In genomic region chr7:92730808-92731207, GRCh38 we compare ENCODE assay signal across 16 cellular contexts.
DNase-seq lines count a peak whose midpoint lies in the region; TF ChIP-seq lines count a peak whose summit lies in the region.
"Had no signal": no experiment of that assay in that cellular context is flagged by ENCODE, and none has a peak within 500 bp of the region (broad histone marks: within the 10 kb centered on the region; RNA-seq: fewer than 3 reads in every experiment).

No MANE protein-coding gene starts in this region.

- H3K27ac ChIP-seq in ACC112 (ENCODE audit: low read depth, low read length) (peak overlapping the region; percentile 79), mammary epithelial cell (ENCODE audit: insufficient read depth, low read depth, low read length) (peak overlapping the region; percentile 19)
- H3K27ac ChIP-seq: right atrium auricular region, tibial artery had no signal

- no peak overlapping the region for H2AFZ ChIP-seq in ACC112 (ENCODE audit: low read length, unreplicated experiment)
- no peak overlapping the region for H2AFZ ChIP-seq in mammary epithelial cell (ENCODE audit: low read depth, low read length)

- peaks cover 38% of the 10 kb centered on the region for H3K4me1 Mint-ChIP-seq in CD14-positive monocyte

- in situ Hi-C loops in mammary epithelial cell (cut with MboI; ENCODE audit: low sequenced_read_pairs in 2 of 2) = no loop called here

- H3K36me3 Mint-ChIP-seq in CD14-positive monocyte = peaks cover 0 to 5% of the 10 kb centered on the region in 2 donors

- H4K20me1 ChIP-seq in mammary epithelial cell (ENCODE audit: insufficient read depth, low read length) = no peaks in the 10 kb centered on the region

- H3K4me1 ChIP-seq in ACC112 (ENCODE audit: control insufficient read depth, insufficient read depth, low read length, unreplicated experiment) (peaks cover 55% of the 10 kb centered on the region), mammary epithelial cell (ENCODE audit: insufficient read depth, low read length) (peaks cover 25% of the 10 kb centered on the region)

- no peak overlapping the region for H3K4me2 ChIP-seq in mammary epithelial cell (ENCODE audit: insufficient read depth, low read depth, low read length)

- peaks cover 0 to 2% (median 0%) of the 10 kb centered on the region in 3 donors for H3K27me3 Mint-ChIP-seq in CD14-positive monocyte (ENCODE audit: low read depth in 3 of 3)

- CTCF ChIA-PET in mammary epithelial cell (lab: Charles Lee; ENCODE audit: low non-redundant PET) = interaction anchor here (0.6 kb wide), 1 partner anchor 38 kb away, joined by 5 read pairs; no protein-coding TSS in a partner anchor

- dilution Hi-C loops in mammary epithelial cell (cut with HindIII; ENCODE audit: low sequenced_read_pairs) = no loop called here

- TF ChIP-seq CTCF in CD14-positive monocyte (IDR thresholded peaks at IDR 0.05) (no peak), mammary epithelial cell (conservative IDR thresholded peaks at IDR 0.05 in 1 of 2, IDR thresholded peaks at IDR 0.05 in 1 of 2; ENCODE audit: extremely low read depth in 1 of 2, insufficient read depth in 1 of 2, low read depth in 1 of 2, low read length in 2 of 2) (no peak)

- no TSS peak for BruUV-seq in mammary epithelial cell (replicated peaks; lab: Mats Ljungman, UMichigan)

- no peak overlapping the region for H3K9ac ChIP-seq in mammary epithelial cell (ENCODE audit: insufficient read depth, low read length)

- H3K79me2 ChIP-seq in ACC112 (ENCODE audit: control insufficient read depth, insufficient read depth, low read length, unreplicated experiment) (peaks cover 77% of the 10 kb centered on the region), mammary epithelial cell (ENCODE audit: insufficient read depth, low read length) (peaks cover 92% of the 10 kb centered on the region)

- H3K27ac Mint-ChIP-seq in CD14-positive monocyte = peak overlapping the region in 5 of 7 donors; percentile 73 to 95 (median 89)

- no peak overlapping the region for H3K4me3 Mint-ChIP-seq in CD14-positive monocyte

- H3K9me3 Mint-ChIP-seq in CD14-positive monocyte = peaks cover 0 to 2% (median 0%) of the 10 kb centered on the region in 7 donors

- no peaks in the 10 kb centered on the region for H3K27me3 ChIP-seq in ACC112 (ENCODE audit: insufficient read depth, low read length)
- H3K27me3 ChIP-seq in mammary epithelial cell (ENCODE audit: insufficient read depth, low read length) = no peaks in the 10 kb centered on the region
- H3K27me3 ChIP-seq: right atrium auricular region, tibial artery had no signal

- H3K9me3 ChIP-seq in mammary epithelial cell (replicated peaks; ENCODE audit: insufficient read depth, low read length) = no peaks in the 10 kb centered on the region
- H3K9me3 ChIP-seq: right atrium auricular region, tibial artery had no signal

- H3K36me3 ChIP-seq in ACC112 (ENCODE audit: insufficient read depth, low read length) (no peaks in the 10 kb centered on the region), mammary epithelial cell (ENCODE audit: insufficient read depth, low read length) (peaks cover 3% of the 10 kb centered on the region)
- H3K36me3 ChIP-seq: right atrium auricular region, tibial artery had no signal

- no peak for DNase-seq in CD14-positive monocyte (ENCODE audit: low spot score)
- peak; percentile 63 for DNase-seq in RPMI7951 (ENCODE audit: low read depth)
- no peak for DNase-seq in mammary epithelial cell
- no peak for DNase-seq in NCI-H69 (lab: John Stamatoyannopoulos, UW)
- DNase-seq in NCI-H345 treated with DMSO at 0.1 percent for 48 hours (lab: John Stamatoyannopoulos, UW; ENCODE audit: unreplicated experiment) = no peak
- DNase-seq in DMS153 (lab: John Stamatoyannopoulos, UW) = no peak
- no peak for DNase-seq in activated effector memory CD4-positive, alpha-beta T cell treated with Interleukin-2 at 50 U/mL for 16 hours
- DNase-seq: C1 segment of cervical spinal cord, glutamatergic neuron, GOT3, mesendoderm, NCI-H1694 treated with DMSO at 0.1 percent for 48 hours, NCI-H446 treated with DMSO at 0.1 percent for 48 hours, tibial artery had no signal

- H3K4me3 ChIP-seq in ACC112 (ENCODE audit: low read depth, low read length) (no peak overlapping the region; the same call in 1 of the 2 replicates), mammary epithelial cell (replicated peaks in 1 of 3; ENCODE audit: insufficient read depth in 1 of 3, low read depth in 2 of 3, low read length in 3 of 3) (no peak overlapping the region)
- H3K4me3 ChIP-seq: right atrium auricular region, tibial artery had no signal

- WGBS in mammary epithelial cell (ENCODE audit: low coverage, missing lambda C conversion rate) = 54% methylated on average over 3 of the region's 3 CpGs

- intact Hi-C loops in CD14-positive monocyte (cut with micrococcal nuclease) (loop anchor here in 1 of 2 donors (5.0 kb wide), 1 partner anchor 99 kb away; no protein-coding TSS in a partner anchor), mammary epithelial cell (cut with micrococcal nuclease) (no loop called here)
